23 cellular contexts compared by ENCODE assay signal in genomic region chr5:133731951-133732350, GRCh38.
"Had no signal": no experiment of that assay in that cellular context is flagged by ENCODE, and none has a peak within 500 bp of the region (broad histone marks: within the 10 kb centered on the region; RNA-seq: fewer than 3 reads in every experiment).

No MANE protein-coding gene starts in this region.

- H3K27ac Mint-ChIP-seq: effector memory CD8-positive, alpha-beta T cell; mesothelial cell of epicardium; naive thymus-derived CD4-positive, alpha-beta T cell; stimulated activated naive B cell treated with anti-CD40 and anti-IgM and Interleukin-4, amounts not matched to agents 10 μg/mL and 1 μg/mL and 100 μg/mL, for 72 hours; stimulated activated naive CD8-positive, alpha-beta T cell treated with anti-CD3 and anti-CD28 coated beads, Interleukin-15, Interleukin-2, amounts not matched to agents 100 ng/mL and 50 ng/mL, for 24 hours had no signal

- DNase-seq: cortex of kidney; effector memory CD8-positive, alpha-beta T cell; erythroblast; esophagus squamous epithelium; foreskin melanocyte; glutamatergic neuron; heart right ventricle; hippocampal formation; kidney glomerular epithelial cell; left ventricle myocardium superior; lower lobe of right lung; naive thymus-derived CD4-positive, alpha-beta T cell; occipital lobe; pancreas; retina; right lobe of liver; stimulated activated CD4-positive, alpha-beta T cell treated with anti-CD3 and anti-CD28 coated beads, Interleukin-2, amount 100 ng/mL, for 24 hours; stimulated activated CD4-positive, alpha-beta T cell treated with anti-CD3 and anti-CD28 coated beads, Interleukin-4, amount 100 ng/mL, for 24 hours; stimulated activated naive B cell treated with anti-CD40 and anti-IgM and Interleukin-4, amounts not matched to agents 10 μg/mL and 1 μg/mL and 100 μg/mL, for 72 hours; trophoblast cell; uterus had no signal

- H3K4me1 Mint-ChIP-seq: mesothelial cell of epicardium; naive thymus-derived CD4-positive, alpha-beta T cell had no signal

- H3K4me3 Mint-ChIP-seq: effector memory CD8-positive, alpha-beta T cell; mesothelial cell of epicardium; naive thymus-derived CD4-positive, alpha-beta T cell; stimulated activated naive B cell treated with anti-CD40 and anti-IgM and Interleukin-4, amounts not matched to agents 10 μg/mL and 1 μg/mL and 100 μg/mL, for 72 hours; stimulated activated naive CD8-positive, alpha-beta T cell treated with anti-CD3 and anti-CD28 coated beads, Interleukin-15, Interleukin-2, amounts not matched to agents 100 ng/mL and 50 ng/mL, for 24 hours had no signal

- ATAC-seq: effector memory CD8-positive, alpha-beta T cell; heart right ventricle; left ventricle myocardium superior; naive thymus-derived CD4-positive, alpha-beta T cell; pancreas; right lobe of liver; stimulated activated naive B cell treated with anti-CD40 and anti-IgM and Interleukin-4, amounts not matched to agents 10 μg/mL and 1 μg/mL and 100 μg/mL, for 72 hours had no signal

- H3K36me3 ChIP-seq: esophagus squamous epithelium, heart right ventricle, lower lobe of right lung, pancreas, right lobe of liver, uterus had no signal

- H3K27me3 ChIP-seq: esophagus squamous epithelium, heart right ventricle, pancreas, right lobe of liver, uterus had no signal

- H3K4me1 ChIP-seq: heart right ventricle, lower lobe of right lung, pancreas, right lobe of liver, uterus had no signal

- H3K27me3 Mint-ChIP-seq: stimulated activated naive CD8-positive, alpha-beta T cell treated with anti-CD3 and anti-CD28 coated beads, Interleukin-15, Interleukin-2, amounts not matched to agents 100 ng/mL and 50 ng/mL, for 24 hours had no signal

- H3K36me3 Mint-ChIP-seq: mesothelial cell of epicardium; naive thymus-derived CD4-positive, alpha-beta T cell had no signal

- H3K4me3 ChIP-seq: esophagus squamous epithelium, heart right ventricle, lower lobe of right lung, pancreas, right lobe of liver, uterus had no signal

- H3K9me3 Mint-ChIP-seq: effector memory CD8-positive, alpha-beta T cell; stimulated activated naive CD8-positive, alpha-beta T cell treated with anti-CD3 and anti-CD28 coated beads, Interleukin-15, Interleukin-2, amounts not matched to agents 100 ng/mL and 50 ng/mL, for 24 hours had no signal

- H3K27ac ChIP-seq: esophagus squamous epithelium, heart right ventricle, lower lobe of right lung, pancreas, right lobe of liver, uterus had no signal
